ENCODE assay signal across 1 cellular context in genomic region chr9:133421615-133422542, GRCh38.
TF ChIP-seq lines count a peak whose summit lies in the region.

TSS of gene ADAMTS13 (plus strand) at chr9:133422367. CDS start at chr9:133422444, 77 bp downstream.

TF ChIP-seq in GM12878, 131 proteins besides CTCF, POLR2A, EP300 and RAD21 (continued from another document):
- TF ChIP-seq ZNF687 (IDR thresholded peaks at IDR 0.05), result peak; percentile 78
- TF ChIP-seq PAX5 (IDR thresholded peaks at IDR 0.05; ENCODE audit: borderline replicate concordance, low read depth, low read length), result peak; percentile 37; the same call in 1 of the 2 replicates
- TF ChIP-seq MXI1 (IDR thresholded peaks at IDR 0.05; ENCODE audit: low read depth, low read length), result peak; percentile 77
- TF ChIP-seq HDGF (IDR thresholded peaks at IDR 0.05), result peak; percentile 81
- peak; percentile 91 for TF ChIP-seq RELB (IDR thresholded peaks at IDR 0.05; ENCODE audit: low read depth)
- TF ChIP-seq MTA2 (IDR thresholded peaks at IDR 0.05; ENCODE audit: low read depth), result peak; percentile 74; the same call in 1 of the 2 replicates
- no peak for TF ChIP-seq PRDM15 (CRISPR knock-in tag; IDR thresholded peaks at IDR 0.05)
- no peak for TF ChIP-seq RAD51 (IDR thresholded peaks at IDR 0.05)
- TF ChIP-seq KLF5 (IDR thresholded peaks at IDR 0.05; ENCODE audit: partially characterized antibody), result peak; percentile 26
- TF ChIP-seq TARDBP (IDR thresholded peaks at IDR 0.05; ENCODE audit: borderline replicate concordance), result no peak
- peak; percentile 53; the same call in 1 of the 2 replicates for TF ChIP-seq PKNOX1 (IDR thresholded peaks at IDR 0.05)
- peak; percentile 60; the same call in 1 of the 3 replicates for TF ChIP-seq POU2F2 (IDR thresholded peaks at IDR 0.05; ENCODE audit: borderline replicate concordance, low read depth, low read length)
- TF ChIP-seq CREB1 (IDR thresholded peaks at IDR 0.05; ENCODE audit: low read depth), result peak; percentile 76
- TF ChIP-seq RFX5 (IDR thresholded peaks at IDR 0.05; ENCODE audit: low read depth, low read length), result peak; percentile 16; the same call in 1 of the 2 replicates
- TF ChIP-seq CHD4 (IDR thresholded peaks at IDR 0.05), result no peak
- peak; percentile 82 for TF ChIP-seq MLLT1 (IDR thresholded peaks at IDR 0.05)
- no peak for TF ChIP-seq HSF1 (IDR thresholded peaks at IDR 0.05; ENCODE audit: low read depth, low read length)
- 0 out of 2 replicates have a peak, but pooled peaks have one; percentile 9 for TF ChIP-seq NR2F1 (conservative IDR thresholded peaks at IDR 0.05)
- 0 out of 2 replicates have a peak, but pooled peaks have one; percentile 60 for TF ChIP-seq MYB (IDR thresholded peaks at IDR 0.05; ENCODE audit: borderline replicate concordance, low read depth, low read length)
- TF ChIP-seq LARP7 (IDR thresholded peaks at IDR 0.05), result peak; percentile 32; the same call in 1 of the 2 replicates
- TF ChIP-seq BHLHE40 (IDR thresholded peaks at IDR 0.05; ENCODE audit: borderline replicate concordance in 1 of 2, low read depth in 2 of 2, low read length in 1 of 2), result peak; percentile 83 to 91
- peak; percentile 73; the same call in 1 of the 2 replicates for TF ChIP-seq CREM (IDR thresholded peaks at IDR 0.05; ENCODE audit: low read depth)
- peak; percentile 92; the same call in 1 of the 2 replicates for TF ChIP-seq WRNIP1 (IDR thresholded peaks at IDR 0.05; ENCODE audit: borderline replicate concordance, low read depth, low read length)
- peak; percentile 41 for TF ChIP-seq EED (IDR thresholded peaks at IDR 0.05; ENCODE audit: low read depth)
- peak; percentile 49; the same call in 1 of the 2 replicates for TF ChIP-seq TCF12 (IDR thresholded peaks at IDR 0.05; ENCODE audit: low read depth, low read length)
- TF ChIP-seq RB1 (IDR thresholded peaks at IDR 0.05; ENCODE audit: borderline replicate concordance), result no peak
TF ChIP-seq in GM12878: peak in this region for 31.
